ENCODE assay signal across 9 cellular contexts in the genomic region with DNA sequence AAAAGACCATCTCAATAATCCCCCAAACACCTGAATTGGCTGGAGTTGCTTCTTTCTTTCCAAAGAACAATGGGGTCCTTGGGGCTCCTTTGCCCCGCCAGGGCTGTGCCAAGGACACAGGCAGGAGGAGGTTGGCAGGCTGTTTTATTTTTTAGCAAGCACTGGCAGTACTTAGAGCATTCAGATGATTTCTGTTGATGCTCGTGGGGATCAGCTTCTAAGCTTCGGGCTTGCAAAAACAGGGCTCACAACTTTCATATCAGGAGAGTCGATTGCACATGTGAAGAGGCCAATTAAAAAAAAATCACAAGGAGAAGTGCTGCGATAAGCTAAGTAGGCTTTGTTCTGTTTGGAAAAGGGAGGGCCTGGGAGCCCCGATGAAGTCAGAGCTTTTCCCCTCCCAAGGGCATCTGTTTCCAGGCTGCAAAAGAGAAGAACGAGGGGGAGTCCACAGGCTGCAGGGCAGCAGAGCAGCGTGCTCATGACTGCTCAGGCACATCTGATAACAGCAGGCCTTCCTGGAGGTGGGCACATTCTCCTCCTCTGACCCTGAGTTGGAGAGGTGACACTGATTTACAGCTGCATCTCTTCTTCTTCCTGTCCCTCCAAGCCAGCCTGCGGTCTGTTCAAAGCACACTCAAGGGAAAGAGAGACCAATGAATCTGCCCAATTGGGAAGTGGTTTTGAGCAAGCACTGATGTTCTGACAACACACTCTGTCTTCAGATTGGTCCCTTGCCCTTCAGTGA. TPM values are rescaled to one million over a fixed set of nuclear protein-coding genes. Genes with fewer than 3 reads are reported as not detected.
DNase-seq lines count a peak whose midpoint lies in the region; ATAC-seq lines count a peak whose summit lies in the region.
"Had no signal": no experiment of that assay in that cellular context is flagged by ENCODE, and none has a peak within 500 bp of the region (broad histone marks: within the 10 kb centered on the region; RNA-seq: fewer than 3 reads in every experiment).

No MANE protein-coding gene starts in this region.

- DNase-seq in GDM1 (lab: John Stamatoyannopoulos, UW) (peak; percentile 14), KBM-7 (peak; percentile 72), UCSD-AML1 (lab: John Stamatoyannopoulos, UW; ENCODE audit: unreplicated experiment) (no peak), SW480 (ENCODE audit: low spot score) (no peak), GOT3 (lab: John Stamatoyannopoulos, UW) (no peak)
- DNase-seq in activated CD8-positive, alpha-beta T cell treated with anti-CD3 and anti-CD28 coated beads, Interleukin-2, amount 10 ng/mL, durations not matched to agents 7 days and 5 days, result peak; percentile 51
- no peak for DNase-seq in naive thymus-derived CD4-positive, alpha-beta T cell

- peaks cover 36% of the 10 kb centered on the region for H3K4me1 Mint-ChIP-seq in activated CD8-positive, alpha-beta T cell treated with anti-CD3 and anti-CD28 coated beads, Interleukin-2, amount 10 ng/mL, durations not matched to agents 7 days and 5 days (ENCODE audit: low read depth)
- peaks cover 17 to 46% (median 27%) of the 10 kb centered on the region in 7 donors for H3K4me1 Mint-ChIP-seq in naive thymus-derived CD4-positive, alpha-beta T cell

- peaks cover 21% of the 10 kb centered on the region for H3K27me3 Mint-ChIP-seq in activated CD8-positive, alpha-beta T cell treated with anti-CD3 and anti-CD28 coated beads, Interleukin-2, amount 10 ng/mL, durations not matched to agents 7 days and 5 days (ENCODE audit: low read depth)
- H3K27me3 Mint-ChIP-seq in naive thymus-derived CD4-positive, alpha-beta T cell, result peaks cover 0 to 8% (median 0%) of the 10 kb centered on the region in 5 donors

- H3K4me1 ChIP-seq in naive thymus-derived CD4-positive, alpha-beta T cell (ENCODE audit: control insufficient read depth in 2 of 2, insufficient read depth in 2 of 2, low read length in 2 of 2), result peaks cover 0 to 3% of the 10 kb centered on the region in 2 donors

- no peak overlapping the region for H3K27ac ChIP-seq in naive thymus-derived CD4-positive, alpha-beta T cell (ENCODE audit: low read depth, low read length)

- no peak overlapping the region for H3K4me3 ChIP-seq in naive thymus-derived CD4-positive, alpha-beta T cell (ENCODE audit: low read length)

- H3K36me3 ChIP-seq in naive thymus-derived CD4-positive, alpha-beta T cell (ENCODE audit: control insufficient read depth in 2 of 3, insufficient read depth in 3 of 3, low read length in 3 of 3), result no peaks in the 10 kb centered on the region

- H3K4me3 Mint-ChIP-seq in activated CD8-positive, alpha-beta T cell treated with anti-CD3 and anti-CD28 coated beads, Interleukin-2, amount 10 ng/mL, durations not matched to agents 7 days and 5 days, result no peak overlapping the region
- peak overlapping the region in 1 of 10 donors; percentile 1 for H3K4me3 Mint-ChIP-seq in naive thymus-derived CD4-positive, alpha-beta T cell

- no peaks in the 10 kb centered on the region for H3K36me3 Mint-ChIP-seq in activated CD8-positive, alpha-beta T cell treated with anti-CD3 and anti-CD28 coated beads, Interleukin-2, amount 10 ng/mL, durations not matched to agents 7 days and 5 days (ENCODE audit: low read depth)
- peaks cover 0 to 2% (median 0%) of the 10 kb centered on the region in 5 donors for H3K36me3 Mint-ChIP-seq in naive thymus-derived CD4-positive, alpha-beta T cell

- intact Hi-C loops in naive thymus-derived CD4-positive, alpha-beta T cell (cut with micrococcal nuclease), result no loop called here

- ATAC-seq in activated CD8-positive, alpha-beta T cell treated with anti-CD3 and anti-CD28 coated beads, Interleukin-2, amount 10 ng/mL, durations not matched to agents 7 days and 5 days, result peak; percentile 52
- peak; percentile 43 for ATAC-seq in naive thymus-derived CD4-positive, alpha-beta T cell
- ATAC-seq in GM18520 (IDR thresholded peaks at IDR 0.05; ENCODE audit: unreplicated experiment), result no peak
- ATAC-seq: HCT116 had no signal

- POLR2A ChIA-PET in activated CD8-positive, alpha-beta T cell treated with anti-CD3 and anti-CD28 coated beads, Interleukin-2, amount 10 ng/mL, durations not matched to agents 7 days and 5 days (lab: Charles Lee), result interaction anchor here (0.6 kb wide), 2 partner anchors 10 to 17 kb away, joined by 3 read pairs; no protein-coding TSS in a partner anchor
- POLR2A ChIA-PET in naive thymus-derived CD4-positive, alpha-beta T cell (lab: Charles Lee), result no interaction called here

- H3K27me3 ChIP-seq in naive thymus-derived CD4-positive, alpha-beta T cell (ENCODE audit: control insufficient read depth in 2 of 2, insufficient read depth in 2 of 2, low read length in 2 of 2), result no peaks in the 10 kb centered on the region

- in situ Hi-C loops in KBM-7 (cut with MboI; ENCODE audit: low pct_unique_long_range_greater_than_20kb, low sequenced_read_pairs), result no loop called here

- no peaks in the 10 kb centered on the region for H3K9me3 ChIP-seq in naive thymus-derived CD4-positive, alpha-beta T cell (ENCODE audit: control insufficient read depth in 2 of 3, low read length in 3 of 3)

- H3K27ac Mint-ChIP-seq in activated CD8-positive, alpha-beta T cell treated with anti-CD3 and anti-CD28 coated beads, Interleukin-2, amount 10 ng/mL, durations not matched to agents 7 days and 5 days, result no peak overlapping the region
- peak overlapping the region in 1 of 9 donors; percentile 55 for H3K27ac Mint-ChIP-seq in naive thymus-derived CD4-positive, alpha-beta T cell

- no peaks in the 10 kb centered on the region for H3K9me3 Mint-ChIP-seq in activated CD8-positive, alpha-beta T cell treated with anti-CD3 and anti-CD28 coated beads, Interleukin-2, amount 10 ng/mL, durations not matched to agents 7 days and 5 days (ENCODE audit: insufficient read depth)
- H3K9me3 Mint-ChIP-seq in naive thymus-derived CD4-positive, alpha-beta T cell, result peaks cover 0 to 2% (median 0%) of the 10 kb centered on the region in 11 donors

- CTCF ChIA-PET in activated CD8-positive, alpha-beta T cell treated with anti-CD3 and anti-CD28 coated beads, Interleukin-2, amount 10 ng/mL, durations not matched to agents 7 days and 5 days (lab: Charles Lee), result interaction anchor here (0.8 to 1.3 kb wide), 2 partner anchors 79 to 105 kb away, joined by 3 to 4 read pairs; no protein-coding TSS in a partner anchor
- CTCF ChIA-PET in naive thymus-derived CD4-positive, alpha-beta T cell (lab: Charles Lee), result no interaction called here

RNA-seq across cellular contexts. Expression of a gene that starts 27.3 kb away (rescaled TPM):
- total RNA-seq in activated CD8-positive, alpha-beta T cell treated with anti-CD3 and anti-CD28 coated beads, Interleukin-2, amount 10 ng/mL, durations not matched to agents 7 days and 5 days, result under 1 TPM; 0.44 to 0.79 TPM
- total RNA-seq in naive thymus-derived CD4-positive, alpha-beta T cell, result 1 to 10 TPM in 1 of 5 experiments, under 1 TPM in 4; 0.75 to 1.7 (median 0.85) TPM
- under 1 TPM; 0.22 to 0.31 TPM for polyA plus RNA-seq in naive thymus-derived CD4-positive, alpha-beta T cell

Comparison
In these comparisons a context has a peak if more than half of its experiments do, and no peak if none do; other contexts are left out.
1. DNase-seq: peak in GDM1 (single experiment), KBM-7 (single experiment) and activated CD8-positive, alpha-beta T cell treated with anti-CD3 and anti-CD28 coated beads, Interleukin-2, amount 10 ng/mL, durations not matched to agents 7 days and 5 days (single experiment); none in naive thymus-derived CD4-positive, alpha-beta T cell (0 of 9), UCSD-AML1 (single experiment), SW480 (single experiment) and GOT3 (single experiment).